Comparison of ENCODE assay signal across 15 cellular contexts in genomic region chr19:4598712-4599111, GRCh38. TPM values are rescaled to one million over a fixed set of nuclear protein-coding genes. Genes with fewer than 3 reads are reported as not detected.
DNase-seq lines count a peak whose midpoint lies in the region; ATAC-seq and TF ChIP-seq lines count a peak whose summit lies in the region.
"Had no signal": no experiment of that assay in that cellular context is flagged by ENCODE, and none has a peak within 500 bp of the region (broad histone marks: within the 10 kb centered on the region; RNA-seq: fewer than 3 reads in every experiment).

No MANE protein-coding gene starts in this region.

- H3K4me3 Mint-ChIP-seq in CD8-positive, alpha-beta memory T cell = peak overlapping the region in 6 of 7 donors; percentile 18 to 75 (median 58)
- peak overlapping the region; percentile 68 to 80 (median 78) for H3K4me3 Mint-ChIP-seq in brain
- peak overlapping the region; percentile 49 to 89 (median 80) for H3K4me3 Mint-ChIP-seq in naive B cell
- H3K4me3 Mint-ChIP-seq: activated CD4-positive, alpha-beta memory T cell treated with anti-CD3 and anti-CD28 coated beads, Interleukin-2, amount 10 ng/mL, durations not matched to agents 7 days and 5 days had no signal

- H3K9ac ChIP-seq in HUES48 (ENCODE audit: low read depth, low read length) = no peak overlapping the region

- H3K27me3 Mint-ChIP-seq in CD8-positive, alpha-beta memory T cell = peaks cover 24 to 46% of the 10 kb centered on the region in 2 donors
- H3K27me3 Mint-ChIP-seq in brain (peaks cover 9% of the 10 kb centered on the region), naive B cell (peaks cover 17 to 47% (median 29%) of the 10 kb centered on the region in 3 donors)

- CTCF ChIA-PET in CD8-positive, alpha-beta memory T cell (lab: Charles Lee) = interaction anchor here (1.6 kb wide), 1 partner anchor 21 kb away, joined by 3 read pairs; no protein-coding TSS in a partner anchor

- H3K4me1 Mint-ChIP-seq in CD8-positive, alpha-beta memory T cell = peaks cover 9 to 15% (median 10%) of the 10 kb centered on the region in 3 donors
- H3K4me1 Mint-ChIP-seq in brain (peaks cover 15% of the 10 kb centered on the region), naive B cell (peaks cover 15 to 19% (median 18%) of the 10 kb centered on the region in 3 donors)

- no peaks in the 10 kb centered on the region for H3K36me3 Mint-ChIP-seq in CD8-positive, alpha-beta memory T cell
- H3K36me3 Mint-ChIP-seq in brain (no peaks in the 10 kb centered on the region), naive B cell (no peaks in the 10 kb centered on the region)

- no peaks in the 10 kb centered on the region for H3K4me1 ChIP-seq in CD8-positive, alpha-beta memory T cell (ENCODE audit: insufficient read depth, low read length)
- no peaks in the 10 kb centered on the region for H3K4me1 ChIP-seq in HUES48 (ENCODE audit: control insufficient read depth, insufficient read depth, low read length)
- H3K4me1 ChIP-seq: prostate gland had no signal

- peaks cover 14% of the 10 kb centered on the region for H3K27me3 ChIP-seq in CD8-positive, alpha-beta memory T cell (ENCODE audit: insufficient read depth, low read length, poor library complexity, severe bottlenecking)
- peaks cover 8% of the 10 kb centered on the region for H3K27me3 ChIP-seq in HUES48 (ENCODE audit: control insufficient read depth, insufficient read depth, low read length)

- POLR2A ChIA-PET in CD8-positive, alpha-beta memory T cell (lab: Charles Lee) = no interaction called here

- no peak for DNase-seq in CD8-positive, alpha-beta memory T cell
- DNase-seq in naive B cell (no peak), DMS79 treated with DMSO at 0.1 percent for 48 hours (lab: John Stamatoyannopoulos, UW) (no peak), SHP77 treated with DMSO at 0.1 percent for 48 hours (lab: John Stamatoyannopoulos, UW) (no peak)
- DNase-seq: activated gamma-delta T cell, C1 segment of cervical spinal cord, dorsolateral prefrontal cortex, NCI-H1930, upper lobe of right lung had no signal

- no peak overlapping the region for H3K27ac Mint-ChIP-seq in CD8-positive, alpha-beta memory T cell
- peak overlapping the region in 1 of 5 experiments; percentile 97 for H3K27ac Mint-ChIP-seq in brain
- H3K27ac Mint-ChIP-seq in naive B cell = peak overlapping the region in 1 of 6 donors; percentile 74
- H3K27ac Mint-ChIP-seq: activated CD4-positive, alpha-beta memory T cell treated with anti-CD3 and anti-CD28 coated beads, Interleukin-2, amount 10 ng/mL, durations not matched to agents 7 days and 5 days had no signal

- no peak for ATAC-seq in naive B cell (ENCODE audit: low read depth in 2 of 2)
- ATAC-seq in GM19452 (IDR thresholded peaks at IDR 0.05; ENCODE audit: unreplicated experiment) = no peak
- ATAC-seq in HG02884 (IDR thresholded peaks at IDR 0.05; ENCODE audit: unreplicated experiment) = no peak

- H3K9me3 Mint-ChIP-seq in CD8-positive, alpha-beta memory T cell = no peaks in the 10 kb centered on the region
- H3K9me3 Mint-ChIP-seq in brain (peaks cover 0 to 5% (median 0%) of the 10 kb centered on the region in 5 experiments), naive B cell (no peaks in the 10 kb centered on the region)
- H3K9me3 Mint-ChIP-seq: activated CD4-positive, alpha-beta memory T cell treated with anti-CD3 and anti-CD28 coated beads, Interleukin-2, amount 10 ng/mL, durations not matched to agents 7 days and 5 days had no signal

- no peak overlapping the region for H3K27ac ChIP-seq in CD8-positive, alpha-beta memory T cell (ENCODE audit: low read depth, low read length)
- H3K27ac ChIP-seq in HUES48 (ENCODE audit: low read depth, low read length) = no peak overlapping the region
- H3K27ac ChIP-seq: dorsolateral prefrontal cortex, prostate gland, upper lobe of right lung had no signal

- TF ChIP-seq CTCF in brain (conservative IDR thresholded peaks at IDR 0.05) = no peak

- no peak overlapping the region for H3K4me3 ChIP-seq in CD8-positive, alpha-beta memory T cell (ENCODE audit: low read length)
- peak overlapping the region; percentile 74 for H3K4me3 ChIP-seq in HUES48 (ENCODE audit: low read depth, low read length)
- H3K4me3 ChIP-seq: prostate gland, upper lobe of right lung had no signal

- H3K9me3 ChIP-seq in CD8-positive, alpha-beta memory T cell (ENCODE audit: low read length) = no peaks in the 10 kb centered on the region
- no peaks in the 10 kb centered on the region for H3K9me3 ChIP-seq in HUES48 (ENCODE audit: control insufficient read depth, insufficient read depth, low read length)
- H3K9me3 ChIP-seq: prostate gland, upper lobe of right lung had no signal

- no peaks in the 10 kb centered on the region for H3K36me3 ChIP-seq in CD8-positive, alpha-beta memory T cell (ENCODE audit: insufficient read depth, low read length)
- no peaks in the 10 kb centered on the region for H3K36me3 ChIP-seq in HUES48 (ENCODE audit: control insufficient read depth, insufficient read depth, low read length)
- H3K36me3 ChIP-seq: prostate gland, upper lobe of right lung had no signal

RNA-seq across cellular contexts. Expression of gene SEMA6B, which starts 39.2 kb away (rescaled TPM):
- total RNA-seq in CD8-positive, alpha-beta memory T cell = under 1 TPM; 0.55 to 0.91 TPM
- not detected for polyA plus RNA-seq in CD8-positive, alpha-beta memory T cell
- 39.1 TPM for polyA plus RNA-seq in brain (ENCODE audit: insufficient read depth, low read depth, low replicate concordance)
- not detected for polyA plus RNA-seq in naive B cell (ENCODE audit: low read depth in 6 of 6)
- total RNA-seq: activated CD4-positive, alpha-beta memory T cell treated with anti-CD3 and anti-CD28 coated beads, Interleukin-2, amount 10 ng/mL, durations not matched to agents 7 days and 5 days had no signal

RNA-seq across cellular contexts. Expression of gene TNFAIP8L1, which starts 40.6 kb away (rescaled TPM):
- 10 to 100 TPM in 1 of 2 experiments, 1 to 10 TPM in 1; 9.0 to 10.0 TPM for total RNA-seq in CD8-positive, alpha-beta memory T cell
- 9.6 TPM for polyA plus RNA-seq in CD8-positive, alpha-beta memory T cell
- 38.6 TPM for polyA plus RNA-seq in brain (ENCODE audit: insufficient read depth, low read depth, low replicate concordance)
- 10 to 100 TPM in 1 of 6 donors, 1 to 10 TPM in 5; 4.7 to 14.2 (median 8.0) TPM for polyA plus RNA-seq in naive B cell (ENCODE audit: low read depth in 6 of 6)

RNA-seq across cellular contexts. Expression of gene LRG1, which starts 58.9 kb away (rescaled TPM):
- not detected for total RNA-seq in CD8-positive, alpha-beta memory T cell
- polyA plus RNA-seq in CD8-positive, alpha-beta memory T cell = 0.06 TPM
- polyA plus RNA-seq in brain (ENCODE audit: insufficient read depth, low read depth, low replicate concordance) (0.14 TPM), naive B cell (ENCODE audit: low read depth in 6 of 6) (under 1 TPM in 3 of 6 donors, not detected in 3; 0.12 to 0.58 (median 0.25) TPM)

Comparison
In these comparisons a context has a peak if more than half of its experiments do, and no peak if none do; other contexts are left out.
1. RNA of gene SEMA6B, which starts 39.2 kb away (polyA plus RNA-seq): 39.1 TPM in brain (single experiment); not detected in CD8-positive, alpha-beta memory T cell (single experiment) and not detected in naive B cell; every median in the first group is over 10 times any median in the second.
2. Peak in every context shown above with its lines, with median percentiles within 50 percentile points of each other: H3K4me3 Mint-ChIP-seq.